In genomic region chr6:130885392-130886192, GRCh38 we compare ENCODE assay signal across 8 cellular contexts. TPM values are rescaled to one million over a fixed set of nuclear protein-coding genes. Genes with fewer than 3 reads are reported as not detected.
DNase-seq lines count a peak whose midpoint lies in the region; TF ChIP-seq lines count a peak whose summit lies in the region.

No MANE protein-coding gene starts in this region.

- H3K4me1 ChIP-seq in SJCRH30: peaks cover 2% of the 10 kb centered on the region; the same call in 1 of the 2 replicates

- intact Hi-C loops in posterior cingulate gyrus (cut with DNase I) (loop anchor here (1.0 to 10.0 kb wide), 3 partner anchors 59 to 282 kb away; no protein-coding TSS in a partner anchor), posterior vena cava (cut with DNase I) (loop anchor here (2.0 to 5.0 kb wide), 2 partner anchors 231 to 647 kb away; no protein-coding TSS in a partner anchor)

- no peaks in the 10 kb centered on the region for H3K27me3 ChIP-seq in SJCRH30

- no peaks in the 10 kb centered on the region for H3K9me3 ChIP-seq in SJCRH30 (replicated peaks)

- H3K27ac ChIP-seq in SJCRH30: no peak overlapping the region

- peaks cover 33% of the 10 kb centered on the region for H3K36me3 ChIP-seq in SJCRH30

- DNase-seq in GM03348 (ENCODE audit: low spot score): peak; percentile 75
- peak; percentile 47 for DNase-seq in H4 (ENCODE audit: low spot score)
- peak; percentile 73 for DNase-seq in LNCaP clone FGC (ENCODE audit: low read depth)
- peak; percentile 69 to 89 for DNase-seq in SJCRH30
- peak; percentile 2 to 44 (median 23) for DNase-seq in activated naive CD4-positive, alpha-beta T cell (lab: John Stamatoyannopoulos, UW)
- DNase-seq in germinal center (ENCODE audit: low spot score): peak; percentile 44
- peak in 6 of 10 donors; percentile 21 to 85 (median 70) for DNase-seq in posterior cingulate gyrus
- no peak for DNase-seq in posterior vena cava (ENCODE audit: low spot score)

- no peak overlapping the region for H3K4me3 ChIP-seq in LNCaP clone FGC (ENCODE audit: low read depth, low read length)
- H3K4me3 ChIP-seq in SJCRH30: no peak overlapping the region

- peak; percentile 90 for TF ChIP-seq CTCF in LNCaP clone FGC (IDR thresholded peaks at IDR 0.05; ENCODE audit: control insufficient read depth, extremely low read depth, insufficient read depth)

RNA-seq across cellular contexts. Expression of gene SMLR1, which starts 58.4 kb away (rescaled TPM):
- not detected in 2 replicates for total RNA-seq in H4 (2014; rRNA removed; shearing (Covaris generic))
- total RNA-seq in SJCRH30 (2014; rRNA removed; shearing (Covaris generic)): not detected in 2 replicates
- not detected for total RNA-seq in posterior vena cava
